In genomic region chr2:222920657-222921186, GRCh38 we compare ENCODE assay signal across 16 cellular contexts.
"Had no signal": no experiment of that assay in that cellular context is flagged by ENCODE, and none has a peak within 500 bp of the region (broad histone marks: within the 10 kb centered on the region; RNA-seq: fewer than 3 reads in every experiment).

No MANE protein-coding gene starts in this region.

- H3K27ac ChIP-seq: ascending aorta, neutrophil, right atrium auricular region, skin epidermis, transverse colon had no signal

- H3K4me1 Mint-ChIP-seq: activated naive CD4-positive, alpha-beta T cell treated with anti-CD3 and anti-CD28 coated beads, Interleukin-2, amount 10 ng/mL, durations not matched to agents 7 days and 5 days; natural killer cell; T-cell had no signal

- H3K27me3 ChIP-seq: ascending aorta, neutrophil, right atrium auricular region, transverse colon had no signal

- H3K9me3 Mint-ChIP-seq: activated naive CD4-positive, alpha-beta T cell treated with anti-CD3 and anti-CD28 coated beads, Interleukin-2, amount 10 ng/mL, durations not matched to agents 7 days and 5 days; activated T-helper 2 cell treated with anti-CD3 and anti-CD28 coated beads, Interferon-gamma antibody, Interleukin-2, Interleukin-4, amounts not matched to agents 10 μg/mL and 5 μg/mL and 100 μg/mL, durations not matched to agents 14 hours and 24 hours and 36 hours; natural killer cell; T-cell had no signal

- H3K9ac ChIP-seq: SK-N-SH had no signal

- H3K4me2 ChIP-seq: SK-N-SH had no signal

- ATAC-seq: left lobe of liver; natural killer cell; stimulated activated naive CD8-positive, alpha-beta T cell treated with anti-CD3 and anti-CD28 coated beads, Interleukin-15, Interleukin-2, amounts not matched to agents 100 U/mL and 50 U/mL, for 24 hours; T-cell had no signal

- H3K27me3 Mint-ChIP-seq: activated naive CD4-positive, alpha-beta T cell treated with anti-CD3 and anti-CD28 coated beads, Interleukin-2, amount 10 ng/mL, durations not matched to agents 7 days and 5 days; T-cell had no signal

- H3K4me3 Mint-ChIP-seq: activated naive CD4-positive, alpha-beta T cell treated with anti-CD3 and anti-CD28 coated beads, Interleukin-2, amount 10 ng/mL, durations not matched to agents 7 days and 5 days; natural killer cell; T-cell had no signal

- DNase-seq: activated CD4-positive, alpha-beta T cell treated with anti-CD3 and anti-CD28 coated beads for 48 hours; activated naive CD4-positive, alpha-beta T cell treated with anti-CD3 and anti-CD28 coated beads, Interleukin-2, amount 10 ng/mL, durations not matched to agents 7 days and 5 days; activated T-cell treated with anti-CD3 and anti-CD28 coated beads for 4 hours; natural killer cell; SK-N-SH; stimulated activated CD4-positive, alpha-beta T cell treated with anti-CD3 and anti-CD28 coated beads, Interleukin-4, amount 100 ng/mL, for 4 hours; stimulated activated CD8-positive, alpha-beta memory T cell treated with anti-CD3 and anti-CD28 coated beads, Interleukin-4, amount 100 ng/mL, for 48 hours; stimulated activated naive CD8-positive, alpha-beta T cell treated with anti-CD3 and anti-CD28 coated beads, Interleukin-15, Interleukin-2, amounts not matched to agents 100 U/mL and 50 U/mL, for 24 hours; T-cell; transverse colon had no signal

- H3K27ac Mint-ChIP-seq: activated naive CD4-positive, alpha-beta T cell treated with anti-CD3 and anti-CD28 coated beads, Interleukin-2, amount 10 ng/mL, durations not matched to agents 7 days and 5 days; natural killer cell; T-cell had no signal

- H3K4me3 ChIP-seq: ascending aorta, right atrium auricular region, skin epidermis, transverse colon had no signal
